1 cellular context compared by ENCODE assay signal in genomic region chr2:120470041-120470716, GRCh38.
TF ChIP-seq lines count a peak whose summit lies in the region.

No MANE protein-coding gene starts in this region.

TF ChIP-seq in HepG2, 621 proteins besides CTCF, POLR2A, EP300 and RAD21 (continued from another document and continues in another):
- TF ChIP-seq ZNF318 (CRISPR knock-in tag; IDR thresholded peaks at IDR 0.05) (0 out of 2 replicates have a peak, but pooled peaks have one; percentile 70), ARID5B (CRISPR knock-in tag; IDR thresholded peaks at IDR 0.05) (peak; percentile 96), MTA1 (CRISPR knock-in tag; IDR thresholded peaks at IDR 0.05; ENCODE audit: borderline replicate concordance) (peak; percentile 93; the same call in 1 of the 2 replicates), MIXL1 (CRISPR knock-in tag; IDR thresholded peaks at IDR 0.05) (0 out of 2 replicates have a peak, but pooled peaks have one; percentile 40), ZNF382 (CRISPR knock-in tag; IDR thresholded peaks at IDR 0.05; ENCODE audit: borderline replicate concordance) (no peak), ZSCAN22 (CRISPR knock-in tag; IDR thresholded peaks at IDR 0.05) (0 out of 2 replicates have a peak, but pooled peaks have one; percentile 43), GLMP (CRISPR knock-in tag; IDR thresholded peaks at IDR 0.05; ENCODE audit: borderline replicate concordance) (no peak), GTF2F1 (IDR thresholded peaks at IDR 0.05; ENCODE audit: low read length) (no peak), TRIM24 (CRISPR knock-in tag; IDR thresholded peaks at IDR 0.05) (no peak), SALL2 (CRISPR knock-in tag; IDR thresholded peaks at IDR 0.05) (0 out of 2 replicates have a peak, but pooled peaks have one; percentile 35), ZNF891 (CRISPR knock-in tag; IDR thresholded peaks at IDR 0.05) (no peak; the same call in 1 of the 2 replicates), MED8 (CRISPR knock-in tag; IDR thresholded peaks at IDR 0.05; ENCODE audit: insufficient replicate concordance) (no peak), ZNF816 (CRISPR knock-in tag; IDR thresholded peaks at IDR 0.05; ENCODE audit: borderline replicate concordance) (peak; percentile 76; the same call in 1 of the 2 replicates), ATF6 (CRISPR knock-in tag; conservative IDR thresholded peaks at IDR 0.05) (no peak), ELF4 (CRISPR knock-in tag; IDR thresholded peaks at IDR 0.05; ENCODE audit: borderline replicate concordance) (no peak), KDM3A (CRISPR knock-in tag; IDR thresholded peaks at IDR 0.05; ENCODE audit: low read depth) (peak; percentile 88), ZNF383 (CRISPR knock-in tag; IDR thresholded peaks at IDR 0.05; ENCODE audit: borderline replicate concordance) (no peak), RXRA (CRISPR knock-in tag; IDR thresholded peaks at IDR 0.05) (peak; percentile 93), TBX2 (CRISPR knock-in tag; IDR thresholded peaks at IDR 0.05; ENCODE audit: borderline replicate concordance) (peak; percentile 92), YY1 (IDR thresholded peaks at IDR 0.05; ENCODE audit: insufficient read depth, insufficient replicate concordance, low read depth, low read length) (no peak), ZNF546 (CRISPR knock-in tag; conservative IDR thresholded peaks at IDR 0.05) (no peak), ZNF441 (CRISPR knock-in tag; IDR thresholded peaks at IDR 0.05; ENCODE audit: borderline replicate concordance) (peak; percentile 97), MLXIP (CRISPR knock-in tag; IDR thresholded peaks at IDR 0.05; ENCODE audit: borderline replicate concordance) (peak; percentile 89), PBX2 (CRISPR knock-in tag; IDR thresholded peaks at IDR 0.05) (no peak), HOXA5 (CRISPR knock-in tag; IDR thresholded peaks at IDR 0.05) (peak; percentile 31; the same call in 1 of the 2 replicates), ARHGAP35 (CRISPR knock-in tag; IDR thresholded peaks at IDR 0.05; ENCODE audit: borderline replicate concordance) (no peak), NFYB (CRISPR knock-in tag; IDR thresholded peaks at IDR 0.05) (no peak), ZFP62 (CRISPR knock-in tag; IDR thresholded peaks at IDR 0.05) (no peak), RFXANK (CRISPR knock-in tag; IDR thresholded peaks at IDR 0.05) (no peak), ZNF850 (CRISPR knock-in tag; conservative IDR thresholded peaks at IDR 0.05) (0 out of 2 replicates have a peak, but pooled peaks have one; percentile 42), SIN3B (IDR thresholded peaks at IDR 0.05; ENCODE audit: low read length) (no peak), PLSCR1 (CRISPR knock-in tag; IDR thresholded peaks at IDR 0.05; ENCODE audit: borderline replicate concordance) (no peak), ZNF550 (CRISPR knock-in tag; IDR thresholded peaks at IDR 0.05; ENCODE audit: borderline replicate concordance) (no peak), SOX13 (IDR thresholded peaks at IDR 0.05) (0 out of 2 replicates have a peak, but pooled peaks have one; percentile 29), SOX13 (CRISPR knock-in tag; conservative IDR thresholded peaks at IDR 0.05 in 1 of 2, IDR thresholded peaks at IDR 0.05 in 1 of 2) (peak in 1 of 2 experiments; percentile 96; a peak in 2 of 4 replicates), PHF20 (CRISPR knock-in tag; IDR thresholded peaks at IDR 0.05) (no peak; the same call in 1 of the 2 replicates), ZNF484 (CRISPR knock-in tag; IDR thresholded peaks at IDR 0.05; ENCODE audit: borderline replicate concordance, low read depth) (no peak), ZNF101 (CRISPR knock-in tag; IDR thresholded peaks at IDR 0.05; ENCODE audit: borderline replicate concordance, low read depth) (no peak), BCL6 (CRISPR knock-in tag; IDR thresholded peaks at IDR 0.05) (peak; percentile 89), GABPA (IDR thresholded peaks at IDR 0.05; ENCODE audit: low read depth, low read length) (no peak), GABPA (CRISPR knock-in tag; IDR thresholded peaks at IDR 0.05; ENCODE audit: low read depth) (no peak), MAF1 (CRISPR knock-in tag; IDR thresholded peaks at IDR 0.05; ENCODE audit: borderline replicate concordance) (no peak), ZBTB8A (CRISPR knock-in tag; IDR thresholded peaks at IDR 0.05; ENCODE audit: borderline replicate concordance, low read depth) (no peak), PAWR (CRISPR knock-in tag; IDR thresholded peaks at IDR 0.05; ENCODE audit: borderline replicate concordance) (0 out of 2 replicates have a peak, but pooled peaks have one; percentile 83), SNAPC2 (CRISPR knock-in tag; IDR thresholded peaks at IDR 0.05) (no peak)
